Comparison of ENCODE assay signal across 26 cellular contexts in genomic region chr2:206452750-206453149, GRCh38. TPM values are rescaled to one million over a fixed set of nuclear protein-coding genes. Genes with fewer than 3 reads are reported as not detected.
A peak's percentile ranks its signal among the peaks of the same experiment; 100 is the strongest.
DNase-seq lines count a peak whose midpoint lies in the region; ATAC-seq and TF ChIP-seq lines count a peak whose summit lies in the region.
"Had no signal": no experiment of that assay in that cellular context is flagged by ENCODE, and none has a peak within 500 bp of the region (broad histone marks: within the 10 kb centered on the region; RNA-seq: fewer than 3 reads in every experiment).

No MANE protein-coding gene starts in this region.

- ATAC-seq in GM19351 (IDR thresholded peaks at IDR 0.05; ENCODE audit: unreplicated experiment) = no peak
- ATAC-seq in HG03442 (IDR thresholded peaks at IDR 0.05; ENCODE audit: unreplicated experiment) = no peak
- ATAC-seq: upper lobe of right lung had no signal

- no peak overlapping the region for H3K27ac Mint-ChIP-seq in HFFc6
- H3K27ac Mint-ChIP-seq: neural progenitor cell, progenitor cell of endocrine pancreas had no signal

- TF ChIP-seq CTCF in HEK293 (tag by site-specific recombination; IDR thresholded peaks at IDR 0.05) = no peak
- TF ChIP-seq CTCF in RWPE1 (conservative IDR thresholded peaks at IDR 0.05; ENCODE audit: low read depth) = no peak
- TF ChIP-seq CTCF in fibroblast of pulmonary artery (IDR thresholded peaks at IDR 0.05; ENCODE audit: low read length, missing control alignments) = no peak
- TF ChIP-seq CTCF in HFFc6 (IDR thresholded peaks at IDR 0.05) = no peak

- POLR2A ChIA-PET in HEK293 (lab: Yijun Ruan, JAX) (no interaction called here), RWPE1 (lab: Yijun Ruan, JAX; ENCODE audit: low non-redundant PET) (no interaction called here)

- H3K4me1 ChIP-seq in HEK293 (ENCODE audit: control insufficient read depth, insufficient read depth, low read length) = no peaks in the 10 kb centered on the region
- H3K4me1 ChIP-seq: colonic mucosa, neural progenitor cell, SJSA1, stomach, upper lobe of right lung had no signal

- H3K4me3 ChIP-seq in HEK293 (ENCODE audit: low read depth, low read length) = no peak overlapping the region
- H3K4me3 ChIP-seq in fibroblast of pulmonary artery (replicated peaks; ENCODE audit: low read depth, low read length) = no peak overlapping the region
- H3K4me3 ChIP-seq: colonic mucosa, neural progenitor cell, SJSA1, smooth muscle cell, stomach, upper lobe of right lung had no signal

- H3K9me3 Mint-ChIP-seq in HFFc6 = no peaks in the 10 kb centered on the region; the same call in 1 of the 2 replicates
- H3K9me3 Mint-ChIP-seq: neural progenitor cell had no signal

- no peaks in the 10 kb centered on the region for H3K4me1 Mint-ChIP-seq in HFFc6 (ENCODE audit: low read depth)

- no peaks in the 10 kb centered on the region for H3K9me3 ChIP-seq in HEK293 (ENCODE audit: control insufficient read depth, insufficient read depth, low read depth, low read length)
- H3K9me3 ChIP-seq: colonic mucosa, SJSA1, stomach, upper lobe of right lung had no signal

- H3K27ac ChIP-seq in HEK293 (ENCODE audit: extremely low read depth, low read depth, low read length) (no peak overlapping the region), RWPE1 (no peak overlapping the region)
- H3K27ac ChIP-seq: colonic mucosa, neural progenitor cell, SJSA1, stomach, upper lobe of right lung had no signal

- peaks cover 2% of the 10 kb centered on the region; the same call in 1 of the 2 replicates for H3K27me3 Mint-ChIP-seq in HFFc6 (ENCODE audit: insufficient read depth)

- CTCF ChIA-PET in HEK293 (lab: Yijun Ruan, JAX) (no interaction called here), RWPE1 (lab: Yijun Ruan, JAX) (no interaction called here)

- DNase-seq in RWPE1 (ENCODE audit: low spot score) (peak; percentile 22), fibroblast of pulmonary artery (ENCODE audit: low read depth) (peak; percentile 31), myocyte (ENCODE audit: low read depth) (peak; percentile 41), HFFc6 (no peak), UCSD-AML1 (lab: John Stamatoyannopoulos, UW; ENCODE audit: unreplicated experiment) (no peak)
- DNase-seq: activated CD4-positive, CD25-positive, alpha-beta regulatory T cell treated with anti-CD3 and anti-CD28 coated beads, Interleukin-2, amount 50 U/mL, for 72 hours; activated CD8-positive, alpha-beta memory T cell treated with anti-CD3 and anti-CD28 coated beads for 24 hours; activated naive CD4-positive, alpha-beta T cell treated with anti-CD3 and anti-CD28 coated beads, Interleukin-2, amount 50 U/mL, for 16 hours; activated T-cell treated with anti-CD3 and anti-CD28 coated beads, Interleukin-2, amount 50 U/mL, for 48 hours; colonic mucosa; COR-L47; GOT3; midbrain; NCI-H2029 treated with DMSO at 0.1 percent for 48 hours; NCI-H526; stimulated activated CD4-positive, alpha-beta T cell treated with anti-CD3 and anti-CD28 coated beads, Interleukin-4, amount 100 ng/mL, for 24 hours; stomach; T-helper 9 cell; upper lobe of right lung had no signal

- peaks cover 0 to 4% of the 10 kb centered on the region in 2 experiments; a peak in 1 of 3 replicates for H3K36me3 ChIP-seq in HEK293 (ENCODE audit: control insufficient read depth in 2 of 2, insufficient read depth in 1 of 2, low read length in 2 of 2)
- H3K36me3 ChIP-seq: colonic mucosa, neural progenitor cell, SJSA1, stomach, upper lobe of right lung had no signal

- H3K4me3 Mint-ChIP-seq in HFFc6 = no peak overlapping the region
- H3K4me3 Mint-ChIP-seq: neural progenitor cell had no signal

- no peaks in the 10 kb centered on the region for H3K36me3 Mint-ChIP-seq in HFFc6 (ENCODE audit: low read depth)

TF ChIP-seq in HEK293, 187 proteins besides CTCF, POLR2A, EP300 and RAD21 (continues in another document):
- no peak for TF ChIP-seq OSR2 (tag by site-specific recombination; IDR thresholded peaks at IDR 0.05)
- TF ChIP-seq ZNF266 (tag by site-specific recombination; IDR thresholded peaks at IDR 0.05; ENCODE audit: low read depth) = no peak
- TF ChIP-seq, protein P1, sequence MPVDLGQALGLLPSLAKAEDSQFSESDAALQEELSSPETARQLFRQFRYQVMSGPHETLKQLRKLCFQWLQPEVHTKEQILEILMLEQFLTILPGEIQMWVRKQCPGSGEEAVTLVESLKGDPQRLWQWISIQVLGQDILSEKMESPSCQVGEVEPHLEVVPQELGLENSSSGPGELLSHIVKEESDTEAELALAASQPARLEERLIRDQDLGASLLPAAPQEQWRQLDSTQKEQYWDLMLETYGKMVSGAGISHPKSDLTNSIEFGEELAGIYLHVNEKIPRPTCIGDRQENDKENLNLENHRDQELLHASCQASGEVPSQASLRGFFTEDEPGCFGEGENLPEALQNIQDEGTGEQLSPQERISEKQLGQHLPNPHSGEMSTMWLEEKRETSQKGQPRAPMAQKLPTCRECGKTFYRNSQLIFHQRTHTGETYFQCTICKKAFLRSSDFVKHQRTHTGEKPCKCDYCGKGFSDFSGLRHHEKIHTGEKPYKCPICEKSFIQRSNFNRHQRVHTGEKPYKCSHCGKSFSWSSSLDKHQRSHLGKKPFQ (tag by site-specific recombination; IDR thresholded peaks at IDR 0.05) = no peak
- no peak for TF ChIP-seq ZFP69B (tag by site-specific recombination; IDR thresholded peaks at IDR 0.05)
- TF ChIP-seq, protein P2, sequence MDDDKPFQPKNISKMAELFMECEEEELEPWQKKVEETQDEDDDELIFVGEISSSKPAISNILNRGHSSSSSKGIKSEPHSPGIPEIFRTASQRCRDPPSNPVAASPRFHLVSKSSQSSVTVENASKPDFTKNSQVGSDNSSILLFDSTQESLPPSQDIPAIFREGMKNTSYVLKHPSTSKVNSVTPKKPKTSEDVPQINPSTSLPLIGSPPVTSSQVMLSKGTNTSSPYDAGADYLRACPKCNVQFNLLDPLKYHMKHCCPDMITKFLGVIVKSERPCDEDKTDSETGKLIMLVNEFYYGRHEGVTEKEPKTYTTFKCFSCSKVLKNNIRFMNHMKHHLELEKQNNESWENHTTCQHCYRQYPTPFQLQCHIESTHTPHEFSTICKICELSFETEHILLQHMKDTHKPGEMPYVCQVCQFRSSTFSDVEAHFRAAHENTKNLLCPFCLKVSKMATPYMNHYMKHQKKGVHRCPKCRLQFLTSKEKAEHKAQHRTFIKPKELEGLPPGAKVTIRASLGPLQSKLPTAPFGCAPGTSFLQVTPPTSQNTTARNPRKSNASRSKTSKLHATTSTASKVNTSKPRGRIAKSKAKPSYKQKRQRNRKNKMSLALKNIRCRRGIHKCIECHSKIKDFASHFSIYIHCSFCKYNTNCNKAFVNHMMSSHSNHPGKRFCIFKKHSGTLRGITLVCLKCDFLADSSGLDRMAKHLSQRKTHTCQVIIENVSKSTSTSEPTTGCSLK (tag by site-specific recombination; IDR thresholded peaks at IDR 0.05) = no peak
- no peak for TF ChIP-seq SCRT1 (tag by site-specific recombination; IDR thresholded peaks at IDR 0.05; ENCODE audit: borderline replicate concordance)
- no peak for TF ChIP-seq GLI4 (tag by site-specific recombination; IDR thresholded peaks at IDR 0.05)
- no peak for TF ChIP-seq ZNF701 (tag by site-specific recombination; IDR thresholded peaks at IDR 0.05)
- no peak for TF ChIP-seq BCL11B (tag by site-specific recombination; IDR thresholded peaks at IDR 0.05; ENCODE audit: low read depth)
- 0 out of 2 replicates have a peak, but pooled peaks have one; percentile 30 for TF ChIP-seq ZNF692 (tag by site-specific recombination; IDR thresholded peaks at IDR 0.05)
- TF ChIP-seq WT1 (tag by site-specific recombination; IDR thresholded peaks at IDR 0.05) = peak; percentile 83
- no peak for TF ChIP-seq SETDB1 (IDR thresholded peaks at IDR 0.05; ENCODE audit: insufficient read length, low read length)
- no peak for TF ChIP-seq ZNF530 (tag by site-specific recombination; IDR thresholded peaks at IDR 0.05; ENCODE audit: low read depth)
- TF ChIP-seq, protein P3, sequence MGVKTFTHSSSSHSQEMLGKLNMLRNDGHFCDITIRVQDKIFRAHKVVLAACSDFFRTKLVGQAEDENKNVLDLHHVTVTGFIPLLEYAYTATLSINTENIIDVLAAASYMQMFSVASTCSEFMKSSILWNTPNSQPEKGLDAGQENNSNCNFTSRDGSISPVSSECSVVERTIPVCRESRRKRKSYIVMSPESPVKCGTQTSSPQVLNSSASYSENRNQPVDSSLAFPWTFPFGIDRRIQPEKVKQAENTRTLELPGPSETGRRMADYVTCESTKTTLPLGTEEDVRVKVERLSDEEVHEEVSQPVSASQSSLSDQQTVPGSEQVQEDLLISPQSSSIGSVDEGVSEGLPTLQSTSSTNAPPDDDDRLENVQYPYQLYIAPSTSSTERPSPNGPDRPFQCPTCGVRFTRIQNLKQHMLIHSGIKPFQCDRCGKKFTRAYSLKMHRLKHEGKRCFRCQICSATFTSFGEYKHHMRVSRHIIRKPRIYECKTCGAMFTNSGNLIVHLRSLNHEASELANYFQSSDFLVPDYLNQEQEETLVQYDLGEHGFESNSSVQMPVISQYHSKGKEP (tag by site-specific recombination; IDR thresholded peaks at IDR 0.05) = no peak
- TF ChIP-seq ZNF660 (tag by site-specific recombination; IDR thresholded peaks at IDR 0.05) = no peak
- TF ChIP-seq SP2 (tag by site-specific recombination; IDR thresholded peaks at IDR 0.05) = no peak
- TF ChIP-seq ZBTB17 (tag by site-specific recombination; IDR thresholded peaks at IDR 0.05) = peak; percentile 46
- peak; percentile 58 for TF ChIP-seq SP7 (tag by site-specific recombination; IDR thresholded peaks at IDR 0.05)
- TF ChIP-seq ZNF791 (tag by site-specific recombination; IDR thresholded peaks at IDR 0.05) = no peak

RNA-seq across cellular contexts. Expression of gene ADAM23, which starts 9.4 kb away (rescaled TPM):
- 4.9 and 5.5 TPM in 2 replicates for total RNA-seq in myocyte
- 18.9 TPM for polyA plus RNA-seq in myocyte (2012)
- total RNA-seq in HFFc6 (2021; fragmentation: NEBNext Ultra II Directional; extraction: Animal tissue kit (Norgen Biotek cat#: 25700)) = 1 to 10 TPM in 4 of 6 experiments, under 1 TPM in 2; 0.47 to 2.6 (median 1.2) TPM
- total RNA-seq: SJSA1 had no signal

Comparison
In these comparisons a context has a peak if more than half of its experiments do, and no peak if none do; other contexts are left out.
1. DNase-seq: peak in RWPE1 (single experiment), fibroblast of pulmonary artery (single experiment) and myocyte (single experiment); none in HFFc6 (single experiment) and UCSD-AML1 (single experiment).